8 cellular contexts compared by ENCODE assay signal in genomic region chr5:172834570-172835245, GRCh38. TPM values are rescaled to one million over a fixed set of nuclear protein-coding genes. Genes with fewer than 3 reads are reported as not detected.
DNase-seq lines count a peak whose midpoint lies in the region; ATAC-seq, FAIRE-seq and TF ChIP-seq lines count a peak whose summit lies in the region.

No MANE protein-coding gene starts in this region.

- peak overlapping the region; percentile 96 for H3K9ac ChIP-seq in MM.1S (ENCODE audit: low read length)

- no peaks in the 10 kb centered on the region for H4K20me1 ChIP-seq in MM.1S (ENCODE audit: insufficient read depth, low read length)

- no peak overlapping the region for H2AFZ ChIP-seq in MM.1S (ENCODE audit: low read length)

- H3K36me3 ChIP-seq in MM.1S (replicated peaks; ENCODE audit: insufficient read depth, low read length) (0 out of 2 replicates have a peak, but pooled peaks cover 4% of the 10 kb centered on the region), bronchial epithelial cell (ENCODE audit: control insufficient read depth, insufficient read depth, low read length) (peaks cover 6% of the 10 kb centered on the region), kidney epithelial cell (ENCODE audit: control insufficient read depth, insufficient read depth, low read length) (no peaks in the 10 kb centered on the region)

- H3K4me2 ChIP-seq in MM.1S (ENCODE audit: low read depth, low read length) = peak overlapping the region; percentile 94

- DNase-seq in GM12864 (ENCODE audit: low read depth) = no peak
- DNase-seq in MM.1S = no peak
- DNase-seq in bronchial epithelial cell (ENCODE audit: low read depth) = no peak
- no peak for DNase-seq in kidney epithelial cell (ENCODE audit: low read depth)
- peak in 28 of 49 donors; percentile 15 to 70 (median 31) for DNase-seq in substantia nigra (lab: John Stamatoyannopoulos, UW)
- DNase-seq in HPDE6-E6E7 (ENCODE audit: extremely low spot score) = no peak
- no peak for DNase-seq in DMS79 treated with DMSO at 0.1 percent for 48 hours (lab: John Stamatoyannopoulos, UW)

- TF ChIP-seq CTCF in GM12864 (IDR thresholded peaks at IDR 0.05; ENCODE audit: low read depth, low read length, missing control alignments) (peak; percentile 5), MM.1S (IDR thresholded peaks at IDR 0.05; ENCODE audit: low read length) (no peak), bronchial epithelial cell (IDR thresholded peaks at IDR 0.05; ENCODE audit: insufficient read depth, low read length, severe bottlenecking) (no peak), kidney epithelial cell (IDR thresholded peaks at IDR 0.05; ENCODE audit: insufficient read depth, low read length, poor library complexity, severe bottlenecking) (no peak)

- H3K4me1 ChIP-seq in MM.1S (ENCODE audit: low read length) = peaks cover 26% of the 10 kb centered on the region

- no peaks in the 10 kb centered on the region for H3K9me2 ChIP-seq in MM.1S (replicated peaks; ENCODE audit: insufficient read depth, low read length)

- H3K79me2 ChIP-seq in MM.1S (ENCODE audit: low read length) = peaks cover 54% of the 10 kb centered on the region

- H3K27me3 ChIP-seq in MM.1S (replicated peaks; ENCODE audit: insufficient read depth, low read length) = no peaks in the 10 kb centered on the region
- H3K27me3 ChIP-seq in bronchial epithelial cell (ENCODE audit: control insufficient read depth, insufficient read depth, low read length) = no peaks in the 10 kb centered on the region
- no peaks in the 10 kb centered on the region for H3K27me3 ChIP-seq in kidney epithelial cell (ENCODE audit: control insufficient read depth, insufficient read depth, low read length)

- ATAC-seq in GM18511 (IDR thresholded peaks at IDR 0.05; ENCODE audit: unreplicated experiment) = no peak

- peak overlapping the region; percentile 93 for H3K4me3 ChIP-seq in GM12864 (ENCODE audit: low read depth, low read length)
- peak overlapping the region; percentile 99 for H3K4me3 ChIP-seq in MM.1S (ENCODE audit: low read length)
- peak overlapping the region; percentile 81 for H3K4me3 ChIP-seq in bronchial epithelial cell (ENCODE audit: low read depth, low read length)
- H3K4me3 ChIP-seq in kidney epithelial cell (ENCODE audit: low read depth, low read length) = peak overlapping the region; percentile 87

- no peak for FAIRE-seq in bronchial epithelial cell (lab: Jason Lieb, UNC)

- H3K27ac ChIP-seq in MM.1S (ENCODE audit: low read length) (peak overlapping the region; percentile 98), substantia nigra (ENCODE audit: low read depth, low read length, poor library complexity, severe bottlenecking) (peak overlapping the region; percentile 76)

- H3F3A ChIP-seq in MM.1S (ENCODE audit: insufficient read depth, low read length) = peaks cover 36% of the 10 kb centered on the region

- H3K9me3 ChIP-seq in MM.1S (replicated peaks; ENCODE audit: insufficient read depth, low read length) = no peaks in the 10 kb centered on the region

RNA-seq across cellular contexts. Expression of gene ERGIC1, which starts 0.7 kb away (rescaled TPM):
- total RNA-seq in bronchial epithelial cell (105 and 116 TPM in 2 replicates), kidney epithelial cell (183 and 232 TPM in 2 replicates)

Comparison
In these comparisons a context has a peak if more than half of its experiments do, and no peak if none do; other contexts are left out.
1. DNase-seq: peak in substantia nigra (28 of 49); none in GM12864 (single experiment), MM.1S (single experiment), bronchial epithelial cell (single experiment), kidney epithelial cell (single experiment), HPDE6-E6E7 (single experiment) and DMS79 treated with DMSO at 0.1 percent for 48 hours (single experiment).
2. Peak in every context shown above with its lines, with median percentiles within 50 percentile points of each other: H3K4me3 ChIP-seq.